Comparison of ENCODE assay signal across 16 cellular contexts in genomic region chr5:82772281-82772680, GRCh38.
DNase-seq lines count a peak whose midpoint lies in the region; ATAC-seq and TF ChIP-seq lines count a peak whose summit lies in the region.
"Had no signal": no experiment of that assay in that cellular context is flagged by ENCODE, and none has a peak within 500 bp of the region (broad histone marks: within the 10 kb centered on the region; RNA-seq: fewer than 3 reads in every experiment).

No MANE protein-coding gene starts in this region.

- H3K27ac Mint-ChIP-seq in endothelial cell (ENCODE audit: unreplicated experiment), result peak overlapping the region; percentile 5

- H3K27me3 ChIP-seq in SJCRH30 (no peaks in the 10 kb centered on the region), SK-N-SH (ENCODE audit: insufficient read depth) (no peaks in the 10 kb centered on the region)
- H3K27me3 ChIP-seq: BLaER1 had no signal

- CTCF ChIA-PET in SK-N-SH (lab: Yijun Ruan, JAX), result interaction anchor here (1.3 kb wide), 1 partner anchor 130 kb away, joined by 3 read pairs; no protein-coding TSS in a partner anchor

- TF ChIP-seq CTCF in endothelial cell (IDR thresholded peaks at IDR 0.05; ENCODE audit: unreplicated experiment) (no peak), SK-N-SH (IDR thresholded peaks at IDR 0.05) (no peak)

- no peak overlapping the region for H3K4me2 ChIP-seq in SK-N-SH
- H3K4me2 ChIP-seq: BLaER1 had no signal

- H4K20me1 ChIP-seq in SK-N-SH (ENCODE audit: insufficient read depth), result no peaks in the 10 kb centered on the region
- H4K20me1 ChIP-seq: BLaER1 had no signal

- no peak overlapping the region for H3K9ac ChIP-seq in SK-N-SH
- H3K9ac ChIP-seq: BLaER1, GM23248 had no signal

- H3K27me3 Mint-ChIP-seq in endothelial cell (ENCODE audit: unreplicated experiment), result peaks cover 4% of the 10 kb centered on the region

- POLR2A ChIA-PET in SK-N-SH (lab: Yijun Ruan, JAX), result no interaction called here

- 72% methylated on average over 4 of the region's 4 CpGs for WGBS in SK-N-SH (ENCODE audit: low lambda C conversion rate)

- no peak overlapping the region for H2AFZ ChIP-seq in SK-N-SH (ENCODE audit: low read depth)
- H2AFZ ChIP-seq: GM23248 had no signal

- TF ChIP-seq EP300 in SK-N-SH (IDR thresholded peaks at IDR 0.05; ENCODE audit: borderline replicate concordance in 1 of 2, low read depth in 1 of 2, low read length in 1 of 2), result no peak

- TF ChIP-seq RAD21 in SK-N-SH (IDR thresholded peaks at IDR 0.05; ENCODE audit: low read length), result no peak

- no peaks in the 10 kb centered on the region for H3K9me2 ChIP-seq in SK-N-SH

- intact Hi-C loops in sciatic nerve (cut with DNase I), result no loop called here

- H3K27ac ChIP-seq in SJCRH30 (peak overlapping the region; percentile 23; the same call in 1 of the 2 replicates), SK-N-SH (ENCODE audit: low read depth in 2 of 2, low read length in 1 of 2) (no peak overlapping the region)
- H3K27ac ChIP-seq: BLaER1, GM23248, HL-60 had no signal

- H3K4me3 Mint-ChIP-seq in endothelial cell (ENCODE audit: unreplicated experiment), result no peak overlapping the region
- H3K4me3 Mint-ChIP-seq: CD8-positive, alpha-beta memory T cell had no signal

- H3K4me1 ChIP-seq in SJCRH30 (peaks cover 5% of the 10 kb centered on the region), SK-N-SH (ENCODE audit: control insufficient read depth in 1 of 2, insufficient read depth in 2 of 2, low read depth in 1 of 2, low read length in 1 of 2) (no peaks in the 10 kb centered on the region)
- H3K4me1 ChIP-seq: BLaER1, Caco-2 had no signal

- ATAC-seq in sciatic nerve, result peak; percentile 65
- ATAC-seq: HCT116 had no signal

- H3K9me3 ChIP-seq in SJCRH30 (replicated peaks) (no peaks in the 10 kb centered on the region), SK-N-SH (no peaks in the 10 kb centered on the region)
- H3K9me3 ChIP-seq: BLaER1 had no signal

- H3K4me3 ChIP-seq in SJCRH30 (no peak overlapping the region), SK-N-SH (ENCODE audit: low read depth in 2 of 2, low read length in 1 of 2) (no peak overlapping the region)
- H3K4me3 ChIP-seq: BLaER1, GM23248 had no signal

- H3K4me1 Mint-ChIP-seq in endothelial cell (ENCODE audit: unreplicated experiment), result no peaks in the 10 kb centered on the region

- no peaks in the 10 kb centered on the region for H3K9me3 Mint-ChIP-seq in endothelial cell (ENCODE audit: unreplicated experiment)
- H3K9me3 Mint-ChIP-seq: CD8-positive, alpha-beta memory T cell had no signal

- DNase-seq in SJCRH30, result peak; percentile 47 to 82
- DNase-seq in endothelial cell (ENCODE audit: low spot score), result no peak
- peak; percentile 38 for DNase-seq in myocyte (ENCODE audit: low read depth)
- no peak for DNase-seq in sciatic nerve (ENCODE audit: low spot score)
- no peak for DNase-seq in effector CD8-positive, alpha-beta T cell (lab: John Stamatoyannopoulos, UW)
- no peak for DNase-seq in SK-N-SH
- no peak for DNase-seq in activated CD4-positive, alpha-beta T cell treated with anti-CD3 and anti-CD28 coated beads, Interleukin-2, amount 50 U/mL, for 1 hour
- DNase-seq: 8988T; AML-193; Caco-2; CD8-positive, alpha-beta memory T cell; DMS 273 treated with DMSO at 0.1 percent for 48 hours; GM23248 had no signal

- H3K36me3 ChIP-seq in SJCRH30 (no peaks in the 10 kb centered on the region), SK-N-SH (replicated peaks in 1 of 2; ENCODE audit: control insufficient read depth in 1 of 2, insufficient read depth in 2 of 2, low read length in 1 of 2) (no peaks in the 10 kb centered on the region)
- H3K36me3 ChIP-seq: BLaER1 had no signal

- H3K79me2 ChIP-seq in SK-N-SH (ENCODE audit: insufficient read depth), result no peaks in the 10 kb centered on the region

- peaks cover 5% of the 10 kb centered on the region for H3K36me3 Mint-ChIP-seq in endothelial cell (ENCODE audit: low read depth, unreplicated experiment)
- H3K36me3 Mint-ChIP-seq: CD8-positive, alpha-beta memory T cell had no signal

- H3F3A ChIP-seq in SK-N-SH (replicated peaks; ENCODE audit: insufficient read depth), result no peaks in the 10 kb centered on the region

TF ChIP-seq in SK-N-SH, 30 proteins besides CTCF, POLR2A, EP300 and RAD21:
- no peak for TF ChIP-seq ZBTB33 (IDR thresholded peaks at IDR 0.05; ENCODE audit: borderline replicate concordance, low read depth)

Comparison
In these comparisons a context has a peak if more than half of its experiments do, and no peak if none do; other contexts are left out.
1. DNase-seq: peak in SJCRH30 (2 of 2) and myocyte (single experiment); none in endothelial cell (single experiment), sciatic nerve (single experiment), effector CD8-positive, alpha-beta T cell (single experiment), SK-N-SH (single experiment) and activated CD4-positive, alpha-beta T cell treated with anti-CD3 and anti-CD28 coated beads, Interleukin-2, amount 50 U/mL, for 1 hour (single experiment).